23 cellular contexts compared by ENCODE assay signal in the genomic region with DNA sequence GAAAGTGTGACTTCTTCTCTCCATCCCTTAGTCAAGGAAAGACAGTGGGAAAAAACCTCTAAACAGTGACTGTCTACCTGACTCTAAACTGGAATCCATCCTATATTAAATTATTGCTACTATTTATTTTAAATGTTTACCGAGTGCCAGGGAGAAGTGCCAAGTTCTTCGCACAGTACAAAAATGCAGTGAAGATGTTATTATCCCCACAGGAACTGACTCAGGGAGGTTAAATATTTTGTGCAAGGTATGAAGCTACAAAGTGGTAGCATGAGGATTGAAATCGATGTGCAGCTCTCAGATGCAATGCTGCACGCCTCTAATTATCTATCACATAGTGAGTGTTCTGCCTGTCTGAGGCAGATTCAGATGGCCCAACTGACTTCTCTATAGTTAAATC.
DNase-seq lines count a peak whose midpoint lies in the region; ATAC-seq, FAIRE-seq and TF ChIP-seq lines count a peak whose summit lies in the region.
"Had no signal": no experiment of that assay in that cellular context is flagged by ENCODE, and none has a peak within 500 bp of the region (broad histone marks: within the 10 kb centered on the region; RNA-seq: fewer than 3 reads in every experiment).

No MANE protein-coding gene starts in this region.

- ATAC-seq in A549 (no peak), thoracic aorta (ENCODE audit: insufficient number of reproducible peaks, low FRiP score, low read depth) (no peak)
- ATAC-seq: Panc1 had no signal

- no peak overlapping the region for H3K4me3 ChIP-seq in A549
- no peak overlapping the region for H3K4me3 ChIP-seq in LNCaP clone FGC (ENCODE audit: low read depth, low read length)
- no peak overlapping the region for H3K4me3 ChIP-seq in thoracic aorta
- H3K4me3 ChIP-seq: BLaER1 had no signal

- TF ChIP-seq EP300 in A549 (IDR thresholded peaks at IDR 0.05) = no peak

- no peaks in the 10 kb centered on the region for H3K36me3 ChIP-seq in thoracic aorta
- H3K36me3 ChIP-seq: BLaER1 had no signal

- 31% methylated on average over 4 of the region's 4 CpGs for WGBS in A549 (ENCODE audit: missing lambda C conversion rate)

- FAIRE-seq in A549 (lab: Jason Lieb, UNC) (no peak), RCC 7860 (lab: Jason Lieb, UNC) (no peak)
- FAIRE-seq: GM18507, HTR-8/SVneo had no signal

- H3K9me3 ChIP-seq in A549 (no peaks in the 10 kb centered on the region), thoracic aorta (no peaks in the 10 kb centered on the region)
- H3K9me3 ChIP-seq: BLaER1, SK-N-SH had no signal

- DNase-seq in A549 (ENCODE audit: low read depth in 1 of 2, low spot score in 1 of 2) (no peak), LNCaP clone FGC (ENCODE audit: low read depth) (peak; percentile 35), thoracic aorta (ENCODE audit: low spot score) (no peak), cardiac septum (ENCODE audit: low spot score) (no peak), mesenteric fat pad (ENCODE audit: low spot score) (no peak), RCC 7860 (ENCODE audit: low spot score) (no peak)
- DNase-seq: CD4-positive, CD25-positive, alpha-beta regulatory T cell; DMS53; GOT3; HCEC 1CT; KBM-7; MM.1S; NCI-H2029 treated with DMSO at 0.1 percent for 48 hours; NCI-H345; NCI-H510A treated with DMSO at 0.1 percent for 48 hours; NCI-H748 treated with DMSO at 0.1 percent for 48 hours; SK-N-SH; SW 1271 had no signal

- POLR2A ChIA-PET in A549 (lab: Yijun Ruan, JAX) = no interaction called here

- CTCF ChIA-PET in A549 (lab: Yijun Ruan, JAX) = interaction anchor here (1.3 to 2.2 kb wide), 3 partner anchors 9 to 266 kb away, joined by 4 to 8 read pairs (median 6); no protein-coding TSS in a partner anchor

- intact Hi-C loops in cardiac septum (cut with DNase I) = no loop called here

- peaks cover 10% of the 10 kb centered on the region for H3K4me1 ChIP-seq in A549
- H3K4me1 ChIP-seq in thoracic aorta (ENCODE audit: control insufficient read depth in 1 of 2, low read depth in 2 of 2) = peaks cover 57 to 84% of the 10 kb centered on the region in 2 donors
- H3K4me1 ChIP-seq: BLaER1 had no signal

- no peak for TF ChIP-seq CTCF in A549 (IDR thresholded peaks at IDR 0.05)
- TF ChIP-seq CTCF in LNCaP clone FGC (IDR thresholded peaks at IDR 0.05; ENCODE audit: control insufficient read depth, extremely low read depth, insufficient read depth) = no peak
- TF ChIP-seq CTCF in VCaP (conservative IDR thresholded peaks at IDR 0.05) = no peak
- no peak for TF ChIP-seq CTCF in thoracic aorta (IDR thresholded peaks at IDR 0.05)

- no peak for TF ChIP-seq POLR2A in A549 (IDR thresholded peaks at IDR 0.05; ENCODE audit: low read length)

- no peak for TF ChIP-seq RAD21 in A549 (conservative IDR thresholded peaks at IDR 0.05 in 1 of 2, IDR thresholded peaks at IDR 0.05 in 1 of 2)

- peak overlapping the region; percentile 50 for H3K4me2 ChIP-seq in A549
- H3K4me2 ChIP-seq: BLaER1, SK-N-SH had no signal

- no peaks in the 10 kb centered on the region for H3K27me3 ChIP-seq in thoracic aorta (replicated peaks; ENCODE audit: insufficient read depth)
- H3K27me3 ChIP-seq: BLaER1 had no signal

- H3K27ac ChIP-seq in A549 = no peak overlapping the region
- peak overlapping the region; percentile 49 for H3K27ac ChIP-seq in VCaP
- peak overlapping the region; percentile 22 to 74 for H3K27ac ChIP-seq in thoracic aorta
- H3K27ac ChIP-seq: BLaER1 had no signal

TF ChIP-seq in A549, 52 proteins besides CTCF, POLR2A, EP300 and RAD21:
- no peak for TF ChIP-seq NR3C1 (IDR thresholded peaks at IDR 0.05)
- no peak for TF ChIP-seq MAZ (IDR thresholded peaks at IDR 0.05; ENCODE audit: borderline replicate concordance, low read depth, low read length)
- TF ChIP-seq GATA3 (IDR thresholded peaks at IDR 0.05; ENCODE audit: borderline replicate concordance) = no peak
- TF ChIP-seq JUNB (IDR thresholded peaks at IDR 0.05) = no peak
- TF ChIP-seq PHF8 (IDR thresholded peaks at IDR 0.05; ENCODE audit: borderline replicate concordance, low read depth) = no peak
- no peak for TF ChIP-seq ESRRA (IDR thresholded peaks at IDR 0.05; ENCODE audit: borderline replicate concordance, low read length)
- no peak for TF ChIP-seq MAFK (IDR thresholded peaks at IDR 0.05; ENCODE audit: partially characterized antibody)
- TF ChIP-seq FOSL2 (IDR thresholded peaks at IDR 0.05) = no peak
- no peak for TF ChIP-seq FOSL2 (CRISPR knock-in tag; IDR thresholded peaks at IDR 0.05)
- TF ChIP-seq RCOR1 (IDR thresholded peaks at IDR 0.05; ENCODE audit: low read depth, low read length) = no peak
- no peak for TF ChIP-seq BHLHE40 (IDR thresholded peaks at IDR 0.05; ENCODE audit: low read depth, low read length)

Comparison
In these comparisons a context has a peak if more than half of its experiments do, and no peak if none do; other contexts are left out.
1. H3K27ac ChIP-seq: peak in VCaP (single experiment) and thoracic aorta (2 of 2); none in A549 (0 of 2).